In the genomic region with DNA sequence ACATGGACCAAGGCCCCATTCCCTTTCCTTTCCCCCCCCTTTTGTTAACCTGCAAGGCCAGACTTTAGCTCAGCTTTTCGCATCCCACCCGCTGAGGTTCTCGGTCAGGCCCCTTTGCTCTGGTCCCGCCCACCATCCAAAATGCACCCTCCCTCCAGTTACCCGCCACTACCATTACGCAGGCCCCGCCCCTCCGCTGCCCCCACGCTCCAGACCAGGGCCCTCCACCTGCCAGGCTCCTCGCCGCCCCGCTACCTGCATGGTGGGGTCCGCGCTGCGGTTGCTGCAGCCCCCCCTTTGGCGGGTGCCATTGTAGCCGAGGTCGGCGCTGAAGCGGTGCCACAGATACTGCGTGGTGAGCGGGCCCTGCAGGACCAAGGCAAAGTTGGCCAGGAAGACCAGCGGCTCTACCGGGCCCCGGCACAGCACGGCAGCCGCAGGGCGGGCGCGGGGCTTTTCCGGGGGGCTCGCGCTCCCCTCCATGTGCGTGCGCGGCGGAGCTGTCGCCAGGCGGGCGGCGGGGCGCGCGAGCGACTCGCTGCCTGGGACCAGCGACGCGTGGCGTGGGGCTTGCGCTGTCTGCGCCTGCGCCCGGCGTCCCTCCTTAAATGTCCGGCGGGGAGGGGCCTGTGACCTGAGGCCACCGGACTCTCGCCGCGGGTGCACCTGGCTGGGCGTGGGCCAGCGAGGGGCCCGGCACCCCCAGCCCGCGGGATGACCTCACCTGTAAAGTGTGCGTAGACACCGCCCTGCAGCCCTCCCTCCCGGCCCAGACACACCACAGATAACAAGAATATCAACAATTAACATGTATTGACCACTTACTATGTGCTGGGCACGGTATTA, we compare ENCODE assay signal across 8 cellular contexts. TPM values are rescaled to one million over a fixed set of nuclear protein-coding genes. Genes with fewer than 3 reads are reported as not detected.
DNase-seq lines count a peak whose midpoint lies in the region; ATAC-seq and TF ChIP-seq lines count a peak whose summit lies in the region.

A gene (minus strand): TSS at position 581 of the 846 bp plus-strand sequence. CDS start 98 bp downstream, at position 483.

- H3K27ac ChIP-seq in HUES6 (ENCODE audit: low read depth, low read length), result no peak within 1 kb of the TSS; the same call in 1 of the 2 replicates
- no peak within 1 kb of the TSS for H3K27ac ChIP-seq in iPS DF 6.9 (ENCODE audit: low read length)
- H3K27ac ChIP-seq in sigmoid colon, result peak within 1 kb of the TSS; percentile 54 to 67 (median 55)

- no peak for TF ChIP-seq POLR2A in sigmoid colon (IDR thresholded peaks at IDR 0.05)

- H3K9me3 ChIP-seq in HUES6 (ENCODE audit: control insufficient read depth, insufficient read depth, low read depth, low read length), result no peaks in the 10 kb centered on the region
- H3K9me3 ChIP-seq in iPS DF 6.9 (ENCODE audit: control insufficient read depth, insufficient read depth, low read length), result no peaks in the 10 kb centered on the region
- H3K9me3 ChIP-seq in sigmoid colon, result no peaks in the 10 kb centered on the region

- CTCF ChIA-PET in AG04449 (lab: Yijun Ruan, JAX), result interaction anchor here (0.6 to 6.0 kb wide), 6 partner anchors 9 to 88 kb away, joined by 3 to 55 read pairs (median 3); a partner anchor contains a TSS

- DNase-seq in AG04449 (ENCODE audit: low read depth, low spot score) (no peak), SHP77 treated with DMSO at 0.1 percent for 48 hours (lab: John Stamatoyannopoulos, UW) (peak; percentile 31), astrocyte of the cerebellum (ENCODE audit: low read depth) (no peak), iPS DF 6.9 (ENCODE audit: low read depth, low spot score) (no peak), sigmoid colon (peak; percentile 81)

- H3K36me3 ChIP-seq in HUES6 (ENCODE audit: control insufficient read depth, insufficient read depth, low read length) (no peaks in the 10 kb centered on the region), iPS DF 6.9 (ENCODE audit: control insufficient read depth, insufficient read depth, low read length) (no peaks in the 10 kb centered on the region; the same call in 1 of the 2 replicates), sigmoid colon (peaks cover 0 to 10% (median 3%) of the 10 kb centered on the region in 4 donors)

- in situ Hi-C loops in astrocyte of the cerebellum (cut with HindIII; ENCODE audit: low sequenced_read_pairs), result no loop called here

- H3K4me1 ChIP-seq in HUES6 (ENCODE audit: control insufficient read depth, insufficient read depth, low read length) (peaks cover 63% of the 10 kb centered on the region), iPS DF 6.9 (ENCODE audit: control insufficient read depth, insufficient read depth, low read length) (peaks cover 27% of the 10 kb centered on the region), sigmoid colon (peaks cover 0 to 21% (median 19%) of the 10 kb centered on the region in 4 donors)

- ATAC-seq in GM19023 (IDR thresholded peaks at IDR 0.05; ENCODE audit: unreplicated experiment), result peak; percentile 76
- no peak for ATAC-seq in GM19467 (IDR thresholded peaks at IDR 0.05; ENCODE audit: unreplicated experiment)

- POLR2A ChIA-PET in AG04449 (lab: Yijun Ruan, JAX), result no interaction called here

- intact Hi-C loops in sigmoid colon (cut with DNase I), result no loop called here

- H3K27me3 ChIP-seq in HUES6 (ENCODE audit: control insufficient read depth, insufficient read depth, low read length) (peaks cover 38% of the 10 kb centered on the region), iPS DF 6.9 (ENCODE audit: control insufficient read depth, insufficient read depth, low read length) (no peaks in the 10 kb centered on the region; the same call in 1 of the 2 replicates), sigmoid colon (no peaks in the 10 kb centered on the region)

- whole genome bisulfite sequencing in iPS DF 6.9 (ENCODE audit: insufficient coverage, insufficient read length), result no CpG with 5 or more reads among the region's 70 CpGs
- 1% methylated on average over 70 of the region's 70 CpGs for WGBS in sigmoid colon, 2 donors

- peak within 1 kb of the TSS; percentile 67 for H3K9ac ChIP-seq in HUES6 (ENCODE audit: low read length)

- no peak for TF ChIP-seq EP300 in sigmoid colon (IDR thresholded peaks at IDR 0.05)

- H3K4me3 ChIP-seq in AG04449 (ENCODE audit: low read depth, low read length), result peak within 1 kb of the TSS; percentile 77
- H3K4me3 ChIP-seq in HUES6 (ENCODE audit: low read depth, low read length), result peak within 1 kb of the TSS; percentile 73
- peak within 1 kb of the TSS; percentile 60 for H3K4me3 ChIP-seq in astrocyte of the cerebellum (ENCODE audit: low read depth, low read length)
- peak within 1 kb of the TSS; percentile 88 for H3K4me3 ChIP-seq in iPS DF 6.9 (ENCODE audit: low read length)
- H3K4me3 ChIP-seq in sigmoid colon, result peak within 1 kb of the TSS; percentile 52 to 84 (median 73)

- TF ChIP-seq CTCF in AG04449 (IDR thresholded peaks at IDR 0.05; ENCODE audit: insufficient read depth, low read length, missing control alignments) (no peak), astrocyte of the cerebellum (IDR thresholded peaks at IDR 0.05; ENCODE audit: low read depth, low read length, missing control alignments) (no peak), sigmoid colon (IDR thresholded peaks at IDR 0.05) (no peak)

RNA-seq across cellular contexts. Expression of the gene that starts here (rescaled TPM):
- total RNA-seq in sigmoid colon, result 1 to 10 TPM; 2.7 to 8.6 (median 5.1) TPM
- 1 to 10 TPM; 4.1 to 7.6 (median 4.2) TPM for polyA plus RNA-seq in sigmoid colon

Comparison
In these comparisons a context has a peak if more than half of its experiments do, and no peak if none do; other contexts are left out.
1. DNase-seq: peak in SHP77 treated with DMSO at 0.1 percent for 48 hours (single experiment) and sigmoid colon (single experiment); none in AG04449 (single experiment), astrocyte of the cerebellum (single experiment) and iPS DF 6.9 (single experiment).
2. H3K27ac ChIP-seq: peak in sigmoid colon (4 of 4); none in HUES6 (single experiment) and iPS DF 6.9 (single experiment).
3. Peak in every context shown above with its lines, with median percentiles within 50 percentile points of each other: H3K4me3 ChIP-seq.